8 cellular contexts compared by ENCODE assay signal in the genomic region with DNA sequence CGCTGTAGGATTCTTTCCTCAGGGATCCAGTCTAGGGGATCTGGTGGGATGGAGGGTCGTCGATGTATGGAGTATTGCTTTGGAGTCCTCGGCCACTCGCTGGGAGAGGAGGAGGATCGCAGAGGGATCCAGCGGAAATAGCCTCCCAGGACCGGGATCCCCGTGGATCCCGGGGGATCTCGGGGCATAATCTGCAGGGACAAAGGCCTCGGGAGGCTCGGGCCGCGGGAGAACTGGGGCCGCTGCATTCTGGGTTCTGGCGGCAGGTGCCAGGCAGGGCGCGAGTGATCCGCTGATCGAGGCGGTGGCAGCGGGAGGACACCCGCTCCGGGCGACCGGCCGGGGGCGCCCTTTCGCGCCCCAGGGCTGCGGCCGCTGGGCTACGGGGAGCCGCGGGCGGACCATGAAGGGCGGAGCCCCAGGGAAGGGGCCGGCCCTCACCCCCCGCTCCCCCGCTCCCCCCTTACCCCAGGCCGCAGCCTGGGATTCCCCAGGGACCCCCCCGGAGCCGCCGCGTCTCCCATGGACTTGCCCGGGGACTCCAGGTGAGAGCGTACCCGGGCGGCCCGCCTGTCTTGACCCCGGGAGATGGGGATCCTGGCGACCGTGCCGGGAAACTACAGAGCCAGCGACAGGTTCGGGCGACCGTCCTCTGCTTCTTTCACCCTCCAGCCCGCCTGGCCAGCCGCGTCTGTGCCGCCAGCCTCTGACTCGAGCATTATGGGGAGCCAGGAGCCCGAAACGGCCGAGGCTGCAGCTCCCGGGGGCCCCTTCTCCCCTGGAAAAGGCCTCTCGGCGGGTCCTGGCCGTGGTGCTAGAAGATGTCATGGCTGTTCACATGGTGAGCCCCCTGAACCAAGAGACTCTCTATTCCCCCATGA. TPM values are rescaled to one million over a fixed set of nuclear protein-coding genes. Genes with fewer than 3 reads are reported as not detected.
DNase-seq lines count a peak whose midpoint lies in the region; ATAC-seq and TF ChIP-seq lines count a peak whose summit lies in the region.

No MANE protein-coding gene starts in this region.

- ATAC-seq in GM23338 (peak; percentile 67), sciatic nerve (peak; percentile 52)

- H4K20me1 ChIP-seq in GM23338 (replicated peaks; ENCODE audit: insufficient read depth) (no peaks in the 10 kb centered on the region; the same call in 1 of the 2 replicates), hepatocyte (ENCODE audit: insufficient read depth, poor library complexity, severe bottlenecking) (no peaks in the 10 kb centered on the region)

- DNase-seq in GDM1 (lab: John Stamatoyannopoulos, UW) (peak; percentile 59), GM23338 (ENCODE audit: low spot score) (peak; percentile 72), MG63 (peak; percentile 78), T-helper 2 cell (peak; percentile 63 to 90 (median 71)), anterior cingulate cortex (lab: John Stamatoyannopoulos, UW) (peak in 47 of 58 donors; percentile 17 to 69 (median 51)), hepatocyte (ENCODE audit: low spot score) (peak; percentile 90), sciatic nerve (ENCODE audit: low spot score) (peak; percentile 80), GOT3 (lab: John Stamatoyannopoulos, UW) (no peak)

- no peaks in the 10 kb centered on the region for H3K9me3 ChIP-seq in MG63
- H3K9me3 ChIP-seq in hepatocyte (ENCODE audit: low read depth) = no peaks in the 10 kb centered on the region

- H3K27me3 Mint-ChIP-seq in GM23338 (ENCODE audit: insufficient read depth, low read depth, poor library complexity) = peaks cover 31% of the 10 kb centered on the region

- peaks cover 15% of the 10 kb centered on the region for H3K27me3 ChIP-seq in GM23338 (ENCODE audit: insufficient read depth)
- H3K27me3 ChIP-seq in MG63 = no peaks in the 10 kb centered on the region
- H3K27me3 ChIP-seq in hepatocyte = no peaks in the 10 kb centered on the region

- peak overlapping the region; percentile 91 for H3K4me3 ChIP-seq in GM23338
- H3K4me3 ChIP-seq in MG63 = peak overlapping the region; percentile 61
- H3K4me3 ChIP-seq in hepatocyte = peak overlapping the region; percentile 59

- no peaks in the 10 kb centered on the region for H3K9me3 Mint-ChIP-seq in GM23338

- intact Hi-C loops in sciatic nerve (cut with DNase I) = no loop called here

- H3K27ac ChIP-seq in GM23338 (ENCODE audit: low read depth) (peak overlapping the region; percentile 89), hepatocyte (peak overlapping the region; percentile 90)

- TF ChIP-seq CTCF in GM23338 (conservative IDR thresholded peaks at IDR 0.05; ENCODE audit: low read depth in 2 of 2) = peak; percentile 57 to 73
- peak; percentile 57 for TF ChIP-seq CTCF in hepatocyte (IDR thresholded peaks at IDR 0.05; ENCODE audit: poor library complexity)

- H3F3A ChIP-seq in GM23338 (replicated peaks; ENCODE audit: low read depth) = peaks cover 4% of the 10 kb centered on the region; the same call in 1 of the 2 replicates

- peak overlapping the region; percentile 87 for H3K4me3 Mint-ChIP-seq in GM23338

- H3K79me2 ChIP-seq in GM23338 (replicated peaks; ENCODE audit: insufficient read depth) = no peaks in the 10 kb centered on the region
- peaks cover 15% of the 10 kb centered on the region for H3K79me2 ChIP-seq in hepatocyte

- H2AFZ ChIP-seq in GM23338 (peak overlapping the region; percentile 83; the same call in 1 of the 2 replicates), hepatocyte (peak overlapping the region; percentile 88)

- peak overlapping the region; percentile 83 for H3K27ac Mint-ChIP-seq in GM23338

- H3K9me2 ChIP-seq in GM23338 (ENCODE audit: insufficient read depth) = no peaks in the 10 kb centered on the region
- H3K9me2 ChIP-seq in hepatocyte (replicated peaks; ENCODE audit: insufficient read depth) = no peaks in the 10 kb centered on the region

- peaks cover 2% of the 10 kb centered on the region; the same call in 1 of the 3 replicates for H3K36me3 Mint-ChIP-seq in GM23338 (ENCODE audit: low read depth)

- H3K4me1 ChIP-seq in GM23338 (ENCODE audit: insufficient read depth) = no peaks in the 10 kb centered on the region
- peaks cover 7% of the 10 kb centered on the region for H3K4me1 ChIP-seq in hepatocyte (ENCODE audit: insufficient read depth)

- WGBS in hepatocyte (ENCODE audit: low lambda C conversion rate, missing lambda C conversion rate) = 2% methylated on average over 54 of the region's 71 CpGs

- H3K4me2 ChIP-seq in GM23338 (peak overlapping the region; percentile 94), hepatocyte (peak overlapping the region; percentile 89)

- H3K36me3 ChIP-seq in GM23338 (ENCODE audit: insufficient read depth) (no peaks in the 10 kb centered on the region; the same call in 1 of the 2 replicates), MG63 (peaks cover 34% of the 10 kb centered on the region), hepatocyte (replicated peaks; ENCODE audit: insufficient read depth, low read depth) (no peaks in the 10 kb centered on the region)

- peaks cover 11% of the 10 kb centered on the region for H3K4me1 Mint-ChIP-seq in GM23338

TF ChIP-seq in GM23338, 12 proteins besides CTCF, POLR2A, EP300 and RAD21 (continues in another document):
- TF ChIP-seq JUNB (IDR thresholded peaks at IDR 0.05; ENCODE audit: unreplicated experiment) (no peak), POLR2AphosphoS5 (IDR thresholded peaks at IDR 0.05; ENCODE audit: low read depth) (no peak), EZH2 (IDR thresholded peaks at IDR 0.05; ENCODE audit: low read depth, unreplicated experiment) (no peak), CREB1 (CRISPR knock-in tag; IDR thresholded peaks at IDR 0.05; ENCODE audit: low read depth) (no peak), NANOG (IDR thresholded peaks at IDR 0.05; ENCODE audit: borderline replicate concordance) (no peak), EZH2phosphoT487 (IDR thresholded peaks at IDR 0.05; ENCODE audit: unreplicated experiment) (no peak), ZNF114 (CRISPR knock-in tag; IDR thresholded peaks at IDR 0.05) (no peak)
- TF ChIP-seq, protein P1, sequence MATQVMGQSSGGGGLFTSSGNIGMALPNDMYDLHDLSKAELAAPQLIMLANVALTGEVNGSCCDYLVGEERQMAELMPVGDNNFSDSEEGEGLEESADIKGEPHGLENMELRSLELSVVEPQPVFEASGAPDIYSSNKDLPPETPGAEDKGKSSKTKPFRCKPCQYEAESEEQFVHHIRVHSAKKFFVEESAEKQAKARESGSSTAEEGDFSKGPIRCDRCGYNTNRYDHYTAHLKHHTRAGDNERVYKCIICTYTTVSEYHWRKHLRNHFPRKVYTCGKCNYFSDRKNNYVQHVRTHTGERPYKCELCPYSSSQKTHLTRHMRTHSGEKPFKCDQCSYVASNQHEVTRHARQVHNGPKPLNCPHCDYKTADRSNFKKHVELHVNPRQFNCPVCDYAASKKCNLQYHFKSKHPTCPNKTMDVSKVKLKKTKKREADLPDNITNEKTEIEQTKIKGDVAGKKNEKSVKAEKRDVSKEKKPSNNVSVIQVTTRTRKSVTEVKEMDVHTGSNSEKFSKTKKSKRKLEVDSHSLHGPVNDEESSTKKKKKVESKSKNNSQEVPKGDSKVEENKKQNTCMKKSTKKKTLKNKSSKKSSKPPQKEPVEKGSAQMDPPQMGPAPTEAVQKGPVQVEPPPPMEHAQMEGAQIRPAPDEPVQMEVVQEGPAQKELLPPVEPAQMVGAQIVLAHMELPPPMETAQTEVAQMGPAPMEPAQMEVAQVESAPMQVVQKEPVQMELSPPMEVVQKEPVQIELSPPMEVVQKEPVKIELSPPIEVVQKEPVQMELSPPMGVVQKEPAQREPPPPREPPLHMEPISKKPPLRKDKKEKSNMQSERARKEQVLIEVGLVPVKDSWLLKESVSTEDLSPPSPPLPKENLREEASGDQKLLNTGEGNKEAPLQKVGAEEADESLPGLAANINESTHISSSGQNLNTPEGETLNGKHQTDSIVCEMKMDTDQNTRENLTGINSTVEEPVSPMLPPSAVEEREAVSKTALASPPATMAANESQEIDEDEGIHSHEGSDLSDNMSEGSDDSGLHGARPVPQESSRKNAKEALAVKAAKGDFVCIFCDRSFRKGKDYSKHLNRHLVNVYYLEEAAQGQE (IDR thresholded peaks at IDR 0.05; ENCODE audit: unreplicated experiment) = no peak
- TF ChIP-seq, protein P2, sequence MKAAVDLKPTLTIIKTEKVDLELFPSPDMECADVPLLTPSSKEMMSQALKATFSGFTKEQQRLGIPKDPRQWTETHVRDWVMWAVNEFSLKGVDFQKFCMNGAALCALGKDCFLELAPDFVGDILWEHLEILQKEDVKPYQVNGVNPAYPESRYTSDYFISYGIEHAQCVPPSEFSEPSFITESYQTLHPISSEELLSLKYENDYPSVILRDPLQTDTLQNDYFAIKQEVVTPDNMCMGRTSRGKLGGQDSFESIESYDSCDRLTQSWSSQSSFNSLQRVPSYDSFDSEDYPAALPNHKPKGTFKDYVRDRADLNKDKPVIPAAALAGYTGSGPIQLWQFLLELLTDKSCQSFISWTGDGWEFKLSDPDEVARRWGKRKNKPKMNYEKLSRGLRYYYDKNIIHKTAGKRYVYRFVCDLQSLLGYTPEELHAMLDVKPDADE (IDR thresholded peaks at IDR 0.05) = no peak

RNA-seq across cellular contexts. Expression of a gene that starts 0.6 kb away (rescaled TPM):
- 4.6 and 8.9 TPM in 2 replicates for total RNA-seq in GM23338 (2014; rRNA removed; shearing (Covaris generic))
- polyA plus RNA-seq in GM23338 (2016; fragmentation: Nextera tagmentation; extraction: Ambion mirVana) = 12.7 and 13.0 TPM in 2 replicates
- total RNA-seq in MG63 (2014; rRNA removed; shearing (Covaris generic); ENCODE audit: low replicate concordance) = 1.7 and 5.3 TPM in 2 replicates
- 6.6 and 8.1 TPM in 2 replicates for total RNA-seq in hepatocyte
- polyA plus RNA-seq in hepatocyte = 18.7 and 20.0 TPM in 2 replicates
- 45.7 TPM for total RNA-seq in sciatic nerve

RNA-seq across cellular contexts. Expression of a gene that starts 6.9 kb away (rescaled TPM):
- total RNA-seq in GM23338 (2014; rRNA removed; shearing (Covaris generic)) = 5.2 and 7.2 TPM in 2 replicates
- polyA plus RNA-seq in GM23338 (2016; fragmentation: Nextera tagmentation; extraction: Ambion mirVana) = 2.3 and 2.7 TPM in 2 replicates
- 6.0 and 14.5 TPM in 2 replicates for total RNA-seq in MG63 (2014; rRNA removed; shearing (Covaris generic); ENCODE audit: low replicate concordance)
- total RNA-seq in hepatocyte = 18.5 and 22.9 TPM in 2 replicates
- polyA plus RNA-seq in hepatocyte = 22.1 and 25.5 TPM in 2 replicates
- 57.1 TPM for total RNA-seq in sciatic nerve

RNA-seq across cellular contexts. Expression of a gene that starts 41.2 kb away (rescaled TPM):
- total RNA-seq in GM23338 (2014; rRNA removed; shearing (Covaris generic)) = 13.4 and 16.7 TPM in 2 replicates
- 5.3 and 5.9 TPM in 2 replicates for polyA plus RNA-seq in GM23338 (2016; fragmentation: Nextera tagmentation; extraction: Ambion mirVana)
- total RNA-seq in MG63 (2014; rRNA removed; shearing (Covaris generic); ENCODE audit: low replicate concordance) = 6.5 and 9.1 TPM in 2 replicates
- total RNA-seq in hepatocyte = 7.1 and 8.0 TPM in 2 replicates
- 5.6 and 8.7 TPM in 2 replicates for polyA plus RNA-seq in hepatocyte
- 7.1 TPM for total RNA-seq in sciatic nerve

RNA-seq across cellular contexts. Expression of a gene that starts 47.6 kb away (rescaled TPM):
- 38.4 and 44.3 TPM in 2 replicates for total RNA-seq in GM23338 (2014; rRNA removed; shearing (Covaris generic))
- polyA plus RNA-seq in GM23338 (2016; fragmentation: Nextera tagmentation; extraction: Ambion mirVana) (14.1 and 15.3 TPM in 2 replicates), hepatocyte (29.3 and 33.6 TPM in 2 replicates)
- total RNA-seq in MG63 (2014; rRNA removed; shearing (Covaris generic); ENCODE audit: low replicate concordance) = 2.6 and 6.9 TPM in 2 replicates
- total RNA-seq in hepatocyte (9.6 and 15.3 TPM in 2 replicates), sciatic nerve (59.3 TPM)
